15 cellular contexts compared by ENCODE assay signal in genomic region chr3:46565113-46565490, GRCh38. TPM values are rescaled to one million over a fixed set of nuclear protein-coding genes. Genes with fewer than 3 reads are reported as not detected.
A peak's percentile ranks its signal among the peaks of the same experiment; 100 is the strongest.
DNase-seq lines count a peak whose midpoint lies in the region; ATAC-seq lines count a peak whose summit lies in the region.
"Had no signal": no experiment of that assay in that cellular context is flagged by ENCODE, and none has a peak within 500 bp of the region (broad histone marks: within the 10 kb centered on the region; RNA-seq: fewer than 3 reads in every experiment).

No MANE protein-coding gene starts in this region.

- H3K4me1 Mint-ChIP-seq in activated CD4-positive, alpha-beta T cell treated with anti-CD3 and anti-CD28 coated beads, Interleukin-2, amount 10 ng/mL, durations not matched to agents 7 days and 5 days, result peaks cover 14% of the 10 kb centered on the region
- H3K4me1 Mint-ChIP-seq in activated T-helper 1 cell treated with anti-CD3 and anti-CD28 coated beads, Interleukin-12 subunit alpha, Interleukin-12 subunit beta, Interleukin-2, Interleukin-4 antibody, amounts not matched to agents 30 ng/mL and 10 ng/mL and 1 ng/mL, durations not matched to agents 14 hours and 24 hours and 36 hours (ENCODE audit: low read depth), result peaks cover 15% of the 10 kb centered on the region
- H3K4me1 Mint-ChIP-seq in stimulated activated effector memory CD8-positive, alpha-beta T cell treated with anti-CD3 and anti-CD28 coated beads, Interleukin-12 subunit alpha, Interleukin-12 subunit beta, amount 100 ng/mL, for 72 hours, result peaks cover 14% of the 10 kb centered on the region

- peaks cover 4% of the 10 kb centered on the region for H3K9me3 Mint-ChIP-seq in activated CD4-positive, alpha-beta T cell treated with anti-CD3 and anti-CD28 coated beads, Interleukin-2, amount 10 ng/mL, durations not matched to agents 7 days and 5 days
- no peaks in the 10 kb centered on the region for H3K9me3 Mint-ChIP-seq in activated T-helper 1 cell treated with anti-CD3 and anti-CD28 coated beads, Interleukin-12 subunit alpha, Interleukin-12 subunit beta, Interleukin-2, Interleukin-4 antibody, amounts not matched to agents 30 ng/mL and 10 ng/mL and 1 ng/mL, durations not matched to agents 14 hours and 24 hours and 36 hours
- H3K9me3 Mint-ChIP-seq in stimulated activated effector memory CD8-positive, alpha-beta T cell treated with anti-CD3 and anti-CD28 coated beads, Interleukin-12 subunit alpha, Interleukin-12 subunit beta, amount 100 ng/mL, for 72 hours, result no peaks in the 10 kb centered on the region

- POLR2A ChIA-PET in activated CD4-positive, alpha-beta T cell treated with anti-CD3 and anti-CD28 coated beads, Interleukin-2, amount 10 ng/mL, durations not matched to agents 7 days and 5 days (lab: Charles Lee), result no interaction called here

- H3K36me3 Mint-ChIP-seq in activated CD4-positive, alpha-beta T cell treated with anti-CD3 and anti-CD28 coated beads, Interleukin-2, amount 10 ng/mL, durations not matched to agents 7 days and 5 days (ENCODE audit: low read depth), result peaks cover 2% of the 10 kb centered on the region
- peaks cover 3% of the 10 kb centered on the region for H3K36me3 Mint-ChIP-seq in activated T-helper 1 cell treated with anti-CD3 and anti-CD28 coated beads, Interleukin-12 subunit alpha, Interleukin-12 subunit beta, Interleukin-2, Interleukin-4 antibody, amounts not matched to agents 30 ng/mL and 10 ng/mL and 1 ng/mL, durations not matched to agents 14 hours and 24 hours and 36 hours (ENCODE audit: low read depth)
- H3K36me3 Mint-ChIP-seq in stimulated activated effector memory CD8-positive, alpha-beta T cell treated with anti-CD3 and anti-CD28 coated beads, Interleukin-12 subunit alpha, Interleukin-12 subunit beta, amount 100 ng/mL, for 72 hours, result no peaks in the 10 kb centered on the region

- peak overlapping the region; percentile 21 for H3K27ac Mint-ChIP-seq in activated CD4-positive, alpha-beta T cell treated with anti-CD3 and anti-CD28 coated beads, Interleukin-2, amount 10 ng/mL, durations not matched to agents 7 days and 5 days
- no peak overlapping the region for H3K27ac Mint-ChIP-seq in activated T-helper 1 cell treated with anti-CD3 and anti-CD28 coated beads, Interleukin-12 subunit alpha, Interleukin-12 subunit beta, Interleukin-2, Interleukin-4 antibody, amounts not matched to agents 30 ng/mL and 10 ng/mL and 1 ng/mL, durations not matched to agents 14 hours and 24 hours and 36 hours
- no peak overlapping the region for H3K27ac Mint-ChIP-seq in stimulated activated effector memory CD8-positive, alpha-beta T cell treated with anti-CD3 and anti-CD28 coated beads, Interleukin-12 subunit alpha, Interleukin-12 subunit beta, amount 100 ng/mL, for 72 hours

- DNase-seq in activated CD4-positive, alpha-beta T cell treated with anti-CD3 and anti-CD28 coated beads, Interleukin-2, amount 10 ng/mL, durations not matched to agents 7 days and 5 days, result no peak
- no peak for DNase-seq in activated CD4-positive, alpha-beta T cell treated with anti-CD3 and anti-CD28 coated beads for 4 hours
- no peak for DNase-seq in activated T-helper 1 cell treated with anti-CD3 and anti-CD28 coated beads, Interleukin-12 subunit alpha, Interleukin-12 subunit beta, Interleukin-2, Interleukin-4 antibody, amounts not matched to agents 30 ng/mL and 10 ng/mL and 1 ng/mL, durations not matched to agents 14 hours and 24 hours and 36 hours (ENCODE audit: low spot score)
- DNase-seq in left lobe of liver (ENCODE audit: low spot score) (no peak), substantia nigra (lab: John Stamatoyannopoulos, UW) (no peak), posterior cingulate gyrus (no peak)
- DNase-seq in stimulated activated effector memory CD8-positive, alpha-beta T cell treated with anti-CD3 and anti-CD28 coated beads, Interleukin-12 subunit alpha, Interleukin-12 subunit beta, amount 100 ng/mL, for 72 hours (ENCODE audit: low spot score in 2 of 2), result no peak
- DNase-seq: caudate nucleus; NCI-H226; stimulated activated CD4-positive, alpha-beta T cell treated with anti-CD3 and anti-CD28 coated beads, Interleukin-15, amount 100 ng/mL, for 24 hours had no signal

- H3K27ac ChIP-seq in substantia nigra (ENCODE audit: low read depth, low read length, poor library complexity, severe bottlenecking), result no peak overlapping the region

- CTCF ChIA-PET in activated CD4-positive, alpha-beta T cell treated with anti-CD3 and anti-CD28 coated beads, Interleukin-2, amount 10 ng/mL, durations not matched to agents 7 days and 5 days (lab: Charles Lee), result interaction anchor here (0.6 to 1.2 kb wide), 3 partner anchors 40 to 76 kb away, joined by 3 read pairs; no protein-coding TSS in a partner anchor

- intact Hi-C loops in activated T-helper 1 cell treated with anti-CD3 and anti-CD28 coated beads, Interleukin-12 subunit alpha, Interleukin-12 subunit beta, Interleukin-2, Interleukin-4 antibody, amounts not matched to agents 30 ng/mL and 10 ng/mL and 1 ng/mL, durations not matched to agents 14 hours and 24 hours and 36 hours (cut with micrococcal nuclease), result no loop called here
- intact Hi-C loops in posterior cingulate gyrus (cut with DNase I), result no loop called here

- ATAC-seq in left lobe of liver, result peak; percentile 8
- ATAC-seq in stimulated activated effector memory CD8-positive, alpha-beta T cell treated with anti-CD3 and anti-CD28 coated beads, Interleukin-12 subunit alpha, Interleukin-12 subunit beta, amount 100 ng/mL, for 72 hours, result no peak
- ATAC-seq in HG02678 (IDR thresholded peaks at IDR 0.05; ENCODE audit: unreplicated experiment), result no peak

- H3K4me3 Mint-ChIP-seq in activated CD4-positive, alpha-beta T cell treated with anti-CD3 and anti-CD28 coated beads, Interleukin-2, amount 10 ng/mL, durations not matched to agents 7 days and 5 days, result peak overlapping the region; percentile 66
- peak overlapping the region; percentile 60 for H3K4me3 Mint-ChIP-seq in activated T-helper 1 cell treated with anti-CD3 and anti-CD28 coated beads, Interleukin-12 subunit alpha, Interleukin-12 subunit beta, Interleukin-2, Interleukin-4 antibody, amounts not matched to agents 30 ng/mL and 10 ng/mL and 1 ng/mL, durations not matched to agents 14 hours and 24 hours and 36 hours
- peak overlapping the region; percentile 51 for H3K4me3 Mint-ChIP-seq in stimulated activated effector memory CD8-positive, alpha-beta T cell treated with anti-CD3 and anti-CD28 coated beads, Interleukin-12 subunit alpha, Interleukin-12 subunit beta, amount 100 ng/mL, for 72 hours

- peaks cover 48% of the 10 kb centered on the region for H3K27me3 Mint-ChIP-seq in activated CD4-positive, alpha-beta T cell treated with anti-CD3 and anti-CD28 coated beads, Interleukin-2, amount 10 ng/mL, durations not matched to agents 7 days and 5 days
- H3K27me3 Mint-ChIP-seq in activated T-helper 1 cell treated with anti-CD3 and anti-CD28 coated beads, Interleukin-12 subunit alpha, Interleukin-12 subunit beta, Interleukin-2, Interleukin-4 antibody, amounts not matched to agents 30 ng/mL and 10 ng/mL and 1 ng/mL, durations not matched to agents 14 hours and 24 hours and 36 hours (ENCODE audit: insufficient read depth), result peaks cover 52% of the 10 kb centered on the region

RNA-seq across cellular contexts. Expression of gene LRRC2, which starts 1.0 kb away (rescaled TPM):
- total RNA-seq in activated CD4-positive, alpha-beta T cell treated with anti-CD3 and anti-CD28 coated beads, Interleukin-2, amount 10 ng/mL, durations not matched to agents 7 days and 5 days, result under 1 TPM; 0.27 to 0.29 TPM
- not detected in 2 replicates for total RNA-seq in activated T-helper 1 cell treated with anti-CD3 and anti-CD28 coated beads, Interleukin-12 subunit alpha, Interleukin-12 subunit beta, Interleukin-2, Interleukin-4 antibody, amounts not matched to agents 30 ng/mL and 10 ng/mL and 1 ng/mL, durations not matched to agents 14 hours and 24 hours and 36 hours
- 7.4 TPM for total RNA-seq in left lobe of liver
- total RNA-seq: activated CD8-positive, alpha-beta memory T cell treated with anti-CD3 and anti-CD28 coated beads for 36 hours had no signal

RNA-seq across cellular contexts. Expression of gene FAM240A, which starts 47.2 kb away (rescaled TPM):
- total RNA-seq in activated CD4-positive, alpha-beta T cell treated with anti-CD3 and anti-CD28 coated beads, Interleukin-2, amount 10 ng/mL, durations not matched to agents 7 days and 5 days, result not detected
- not detected in 2 replicates for total RNA-seq in activated T-helper 1 cell treated with anti-CD3 and anti-CD28 coated beads, Interleukin-12 subunit alpha, Interleukin-12 subunit beta, Interleukin-2, Interleukin-4 antibody, amounts not matched to agents 30 ng/mL and 10 ng/mL and 1 ng/mL, durations not matched to agents 14 hours and 24 hours and 36 hours
- not detected for total RNA-seq in left lobe of liver
- total RNA-seq: A673; activated CD8-positive, alpha-beta memory T cell treated with anti-CD3 and anti-CD28 coated beads for 36 hours; frontal cortex; subcutaneous adipose tissue had no signal
